ENCODE assay signal across 12 cellular contexts in genomic region chr3:52190294-52190841, GRCh38. TPM values are rescaled to one million over a fixed set of nuclear protein-coding genes. Genes with fewer than 3 reads are reported as not detected.
DNase-seq lines count a peak whose midpoint lies in the region; ATAC-seq and TF ChIP-seq lines count a peak whose summit lies in the region.
"Had no signal": no experiment of that assay in that cellular context is flagged by ENCODE, and none has a peak within 500 bp of the region (broad histone marks: within the 10 kb centered on the region; RNA-seq: fewer than 3 reads in every experiment).

No MANE protein-coding gene starts in this region.

- no CpG with 5 or more reads among the region's 5 CpGs for WGBS in mesendoderm (ENCODE audit: extremely low coverage, insufficient coverage, low lambda C conversion rate)
- WGBS in sigmoid colon, 2 donors: 75 to 83% methylated on average over 5 of the region's 5 CpGs

- TF ChIP-seq POLR2A in Peyer's patch (IDR thresholded peaks at IDR 0.05) (no peak), sigmoid colon (IDR thresholded peaks at IDR 0.05) (no peak)

- H4K8ac ChIP-seq in mesendoderm (ENCODE audit: low read depth, low read length): no peak overlapping the region

- no peaks in the 10 kb centered on the region for H3K27me3 ChIP-seq in Peyer's patch
- no peaks in the 10 kb centered on the region for H3K27me3 ChIP-seq in mesendoderm (ENCODE audit: insufficient read depth, low read length, poor library complexity)
- no peaks in the 10 kb centered on the region for H3K27me3 ChIP-seq in sigmoid colon

- H3K4me2 ChIP-seq in mesendoderm (ENCODE audit: low read length): no peak overlapping the region

- no peaks in the 10 kb centered on the region for H3K79me1 ChIP-seq in mesendoderm (ENCODE audit: low read length)

- H3K18ac ChIP-seq in mesendoderm (ENCODE audit: low read length): no peak overlapping the region

- no peak overlapping the region for H2BK15ac ChIP-seq in mesendoderm (replicated peaks; ENCODE audit: low read depth)

- DNase-seq in AG08395 (ENCODE audit: low spot score) (peak; percentile 71), Peyer's patch (no peak), fibroblast of pulmonary artery (ENCODE audit: low read depth) (peak; percentile 58), omental fat pad (ENCODE audit: low spot score) (no peak), mesendoderm (no peak), sigmoid colon (no peak)
- DNase-seq in activated CD4-positive, alpha-beta T cell treated with anti-CD3 and anti-CD28 coated beads for 4 hours: no peak
- DNase-seq: activated effector memory CD4-positive, alpha-beta T cell treated with Interleukin-2 at 50 U/mL for 16 hours; stimulated activated naive CD8-positive, alpha-beta T cell treated with anti-CD3 and anti-CD28 coated beads, Interleukin-15, Interleukin-2, amounts not matched to agents 100 U/mL and 50 U/mL, for 24 hours had no signal

- no peak overlapping the region for H2BK5ac ChIP-seq in mesendoderm (ENCODE audit: low read length)

- no peak overlapping the region for H3K23ac ChIP-seq in mesendoderm (ENCODE audit: low read length)

- H3K79me2 ChIP-seq in mesendoderm (ENCODE audit: control insufficient read depth, insufficient read depth, low read length): no peaks in the 10 kb centered on the region

- H3K36me3 ChIP-seq in Peyer's patch: no peaks in the 10 kb centered on the region
- no peaks in the 10 kb centered on the region for H3K36me3 ChIP-seq in mesendoderm (ENCODE audit: control insufficient read depth, insufficient read depth, low read length)
- no peaks in the 10 kb centered on the region for H3K36me3 ChIP-seq in sigmoid colon

- TF ChIP-seq CTCF in Peyer's patch (IDR thresholded peaks at IDR 0.05) (no peak), fibroblast of pulmonary artery (IDR thresholded peaks at IDR 0.05; ENCODE audit: low read length, missing control alignments) (no peak), omental fat pad (IDR thresholded peaks at IDR 0.05) (no peak), sigmoid colon (IDR thresholded peaks at IDR 0.05) (no peak)

- H2BK120ac ChIP-seq in mesendoderm (ENCODE audit: low read depth, low read length): no peak overlapping the region

- H3K56ac ChIP-seq in mesendoderm (ENCODE audit: low read length): no peak overlapping the region

- H3K27ac ChIP-seq in Peyer's patch (peak overlapping the region in 3 of 4 donors; percentile 25 to 59 (median 29)), mesendoderm (ENCODE audit: low read depth, low read length) (no peak overlapping the region), sigmoid colon (peak overlapping the region in 2 of 4 donors; percentile 39 to 46)

- H2AK5ac ChIP-seq in mesendoderm (ENCODE audit: low read length): no peak overlapping the region

- H4K5ac ChIP-seq in mesendoderm (ENCODE audit: low read length): no peak overlapping the region

- H3K9me3 ChIP-seq in Peyer's patch (no peaks in the 10 kb centered on the region), sigmoid colon (no peaks in the 10 kb centered on the region)

- intact Hi-C loops in sigmoid colon (cut with DNase I): no loop called here

- H3K9ac ChIP-seq in mesendoderm (ENCODE audit: low read length): no peak overlapping the region

- H3K4ac ChIP-seq in mesendoderm (ENCODE audit: low read depth, low read length): no peak overlapping the region

- no peak for TF ChIP-seq EP300 in sigmoid colon (IDR thresholded peaks at IDR 0.05)

- H3K4me3 ChIP-seq in Peyer's patch: no peak overlapping the region
- no peak overlapping the region for H3K4me3 ChIP-seq in fibroblast of pulmonary artery (replicated peaks; ENCODE audit: low read depth, low read length)
- H3K4me3 ChIP-seq in mesendoderm (ENCODE audit: low read length): no peak overlapping the region
- H3K4me3 ChIP-seq in sigmoid colon: no peak overlapping the region

- peaks cover 0 to 20% (median 0%) of the 10 kb centered on the region in 4 donors for H3K4me1 ChIP-seq in Peyer's patch
- H3K4me1 ChIP-seq in mesendoderm (ENCODE audit: control insufficient read depth, low read depth, low read length): no peaks in the 10 kb centered on the region
- H3K4me1 ChIP-seq in sigmoid colon: peaks cover 0 to 36% (median 32%) of the 10 kb centered on the region in 4 donors

- ATAC-seq in omental fat pad (ENCODE audit: low FRiP score) (peak; percentile 48), HG03439 (IDR thresholded peaks at IDR 0.05; ENCODE audit: unreplicated experiment) (no peak)
- ATAC-seq: stimulated activated naive CD8-positive, alpha-beta T cell treated with anti-CD3 and anti-CD28 coated beads, Interleukin-15, Interleukin-2, amounts not matched to agents 100 U/mL and 50 U/mL, for 24 hours had no signal

RNA-seq across cellular contexts. Expression of gene ALAS1, which starts 7.6 kb away (rescaled TPM):
- 10 to 100 TPM; 73.3 to 92.8 (median 89.8) TPM for total RNA-seq in Peyer's patch
- total RNA-seq in omental fat pad: 10 to 100 TPM; 29.3 to 79.7 (median 31.0) TPM
- 27.9 TPM for polyA plus RNA-seq in mesendoderm (2013, experiment 1 of 2)
- 28.4 TPM for polyA plus RNA-seq in mesendoderm (2013, experiment 2 of 2)
- total RNA-seq in sigmoid colon: 10 to 100 TPM; 23.2 to 27.3 (median 25.8) TPM
- 100 to 1,000 TPM in 1 of 3 donors, 10 to 100 TPM in 2; 70.7 to 121 (median 81.7) TPM for polyA plus RNA-seq in sigmoid colon

RNA-seq across cellular contexts. Expression of gene TLR9, which starts 35.1 kb away (rescaled TPM):
- total RNA-seq in Peyer's patch (1 to 10 TPM in 1 of 4 donors, under 1 TPM in 1, not detected in 2; 0.27 to 1.7 TPM), omental fat pad (under 1 TPM in 1 of 4 donors, not detected in 3; 0.19 TPM), sigmoid colon (under 1 TPM in 2 of 4 donors, not detected in 2; 0.54 to 0.55 TPM)
- polyA plus RNA-seq in mesendoderm (2013, experiment 1 of 2): not detected
- 0.01 TPM for polyA plus RNA-seq in mesendoderm (2013, experiment 2 of 2)
- polyA plus RNA-seq in sigmoid colon: under 1 TPM in 1 of 3 donors, not detected in 2; 0.98 TPM
- total RNA-seq: glomerular endothelial cell, renal cortical epithelial cell had no signal

RNA-seq across cellular contexts. Expression of gene POC1A, which starts 36.1 kb away (rescaled TPM):
- total RNA-seq in Peyer's patch (1 to 10 TPM; 3.4 to 9.3 (median 6.5) TPM), omental fat pad (1 to 10 TPM in 3 of 4 donors, under 1 TPM in 1; 0.65 to 2.0 (median 1.2) TPM), sigmoid colon (1 to 10 TPM in 3 of 4 donors, under 1 TPM in 1; 0.66 to 1.7 (median 1.2) TPM)
- polyA plus RNA-seq in mesendoderm (2013, experiment 1 of 2): 14.1 TPM
- 13.8 TPM for polyA plus RNA-seq in mesendoderm (2013, experiment 2 of 2)
- 10 to 100 TPM in 1 of 3 donors, 1 to 10 TPM in 2; 3.6 to 15.8 (median 7.6) TPM for polyA plus RNA-seq in sigmoid colon

RNA-seq across cellular contexts. Expression of gene TWF2, which starts 48.6 kb away (rescaled TPM):
- total RNA-seq in Peyer's patch (10 to 100 TPM; 46.2 to 68.8 (median 59.3) TPM), omental fat pad (100 to 1,000 TPM in 1 of 4 donors, 10 to 100 TPM in 3; 50.1 to 116 (median 78.3) TPM), sigmoid colon (10 to 100 TPM; 40.4 to 57.3 (median 50.8) TPM)
- 29.5 TPM for polyA plus RNA-seq in mesendoderm (2013, experiment 1 of 2)
- 29.7 TPM for polyA plus RNA-seq in mesendoderm (2013, experiment 2 of 2)
- 10 to 100 TPM; 62.5 to 79.3 (median 65.3) TPM for polyA plus RNA-seq in sigmoid colon

RNA-seq across cellular contexts. Expression of gene PPM1M, which starts 55.2 kb away (rescaled TPM):
- 10 to 100 TPM in 1 of 4 donors, 1 to 10 TPM in 3; 4.0 to 32.2 (median 6.7) TPM for total RNA-seq in Peyer's patch
- total RNA-seq in omental fat pad: 10 to 100 TPM; 17.0 to 32.2 (median 23.9) TPM
- 2.1 TPM for polyA plus RNA-seq in mesendoderm (2013, experiment 1 of 2)
- 1.8 TPM for polyA plus RNA-seq in mesendoderm (2013, experiment 2 of 2)
- 10 to 100 TPM; 21.7 to 28.2 (median 24.8) TPM for total RNA-seq in sigmoid colon
- 10 to 100 TPM in 2 of 3 donors, 1 to 10 TPM in 1; 5.8 to 16.9 (median 11.4) TPM for polyA plus RNA-seq in sigmoid colon

Comparison
In these comparisons a context has a peak if more than half of its experiments do, and no peak if none do; other contexts are left out.
1. DNase-seq: peak in AG08395 (single experiment) and fibroblast of pulmonary artery (single experiment); none in Peyer's patch (0 of 3), omental fat pad (single experiment), mesendoderm (single experiment), activated CD4-positive, alpha-beta T cell treated with anti-CD3 and anti-CD28 coated beads for 4 hours (0 of 2) and sigmoid colon (single experiment).